In the genomic region with DNA sequence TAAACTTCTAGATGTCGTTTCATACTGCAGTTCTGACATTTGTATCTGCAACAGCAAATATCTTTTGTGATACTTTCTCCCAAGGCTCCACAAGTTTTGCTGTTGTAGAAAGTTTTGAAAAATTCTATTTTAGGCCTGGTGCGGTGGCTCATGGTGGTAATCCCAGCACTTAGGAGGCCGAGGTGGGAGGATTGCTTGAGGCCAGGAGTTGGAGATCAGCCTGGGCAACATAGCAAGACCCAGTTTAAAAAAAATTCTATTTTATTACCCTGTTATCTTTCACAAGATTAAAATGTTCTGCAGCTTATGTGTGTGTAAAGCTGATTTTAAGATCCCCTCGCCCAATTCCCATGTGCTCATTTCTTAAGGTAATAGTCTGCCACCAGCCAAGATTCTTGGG, we compare ENCODE assay signal across 12 cellular contexts. TPM values are rescaled to one million over a fixed set of nuclear protein-coding genes. Genes with fewer than 3 reads are reported as not detected.
A peak's percentile ranks its signal among the peaks of the same experiment; 100 is the strongest.
DNase-seq lines count a peak whose midpoint lies in the region; ATAC-seq and TF ChIP-seq lines count a peak whose summit lies in the region.
"Had no signal": no experiment of that assay in that cellular context is flagged by ENCODE, and none has a peak within 500 bp of the region (broad histone marks: within the 10 kb centered on the region; RNA-seq: fewer than 3 reads in every experiment).

No MANE protein-coding gene starts in this region.

- H3K4me3 Mint-ChIP-seq in activated T-cell treated with anti-CD3 and anti-CD28 coated beads, Interleukin-2, amount 50 U/mL, for 72 hours = peak overlapping the region in 1 of 2 donors; percentile 97
- H3K4me3 Mint-ChIP-seq in T-cell = peak overlapping the region in 2 of 3 donors; percentile 98 to 99
- peak overlapping the region; percentile 97 to 100 for H3K4me3 Mint-ChIP-seq in stimulated activated naive CD8-positive, alpha-beta T cell treated with anti-CD3 and anti-CD28 coated beads, Interleukin-15, amount 100 ng/mL, for 72 hours

- DNase-seq in activated T-cell treated with anti-CD3 and anti-CD28 coated beads, Interleukin-2, amount 50 U/mL, for 72 hours = no peak
- DNase-seq in activated T-cell treated with anti-CD3 and anti-CD28 coated beads, Interleukin-2, amount 50 U/mL, for 1 hour = no peak
- no peak for DNase-seq in T-cell
- no peak for DNase-seq in fibroblast of villous mesenchyme (ENCODE audit: low read depth)
- DNase-seq in stimulated activated naive CD8-positive, alpha-beta T cell treated with anti-CD3 and anti-CD28 coated beads, Interleukin-15, amount 100 ng/mL, for 72 hours = no peak
- no peak for DNase-seq in COLO668 (lab: John Stamatoyannopoulos, UW; ENCODE audit: unreplicated experiment)
- no peak for DNase-seq in DMS53 (lab: John Stamatoyannopoulos, UW)
- DNase-seq: NCI-H446 treated with DMSO at 0.1 percent for 48 hours had no signal

- no peaks in the 10 kb centered on the region for H3K27me3 Mint-ChIP-seq in activated T-cell treated with anti-CD3 and anti-CD28 coated beads, Interleukin-2, amount 50 U/mL, for 72 hours (ENCODE audit: low read depth)
- no peaks in the 10 kb centered on the region for H3K27me3 Mint-ChIP-seq in T-cell
- H3K27me3 Mint-ChIP-seq in stimulated activated naive CD8-positive, alpha-beta T cell treated with anti-CD3 and anti-CD28 coated beads, Interleukin-15, amount 100 ng/mL, for 72 hours = no peaks in the 10 kb centered on the region

- H3K9me3 Mint-ChIP-seq in activated T-cell treated with anti-CD3 and anti-CD28 coated beads, Interleukin-2, amount 50 U/mL, for 72 hours = no peaks in the 10 kb centered on the region
- H3K9me3 Mint-ChIP-seq in T-cell = no peaks in the 10 kb centered on the region
- no peaks in the 10 kb centered on the region for H3K9me3 Mint-ChIP-seq in stimulated activated naive CD8-positive, alpha-beta T cell treated with anti-CD3 and anti-CD28 coated beads, Interleukin-15, amount 100 ng/mL, for 72 hours

- no peak for TF ChIP-seq CTCF in fibroblast of villous mesenchyme (IDR thresholded peaks at IDR 0.05; ENCODE audit: insufficient read depth, low read depth, low read length)

- CTCF ChIA-PET in T-cell (lab: Charles Lee) = no interaction called here

- H3K4me1 Mint-ChIP-seq in activated T-cell treated with anti-CD3 and anti-CD28 coated beads, Interleukin-2, amount 50 U/mL, for 72 hours (ENCODE audit: low read depth) = peaks cover 52% of the 10 kb centered on the region
- H3K4me1 Mint-ChIP-seq in T-cell = peaks cover 61 to 66% (median 62%) of the 10 kb centered on the region in 3 donors
- peaks cover 49% of the 10 kb centered on the region for H3K4me1 Mint-ChIP-seq in stimulated activated naive CD8-positive, alpha-beta T cell treated with anti-CD3 and anti-CD28 coated beads, Interleukin-15, amount 100 ng/mL, for 72 hours

- ATAC-seq in activated T-cell treated with anti-CD3 and anti-CD28 coated beads, Interleukin-2, amount 50 U/mL, for 72 hours (replicated peaks in 1 of 2) = no peak
- no peak for ATAC-seq in T-cell (replicated peaks in 1 of 4)
- no peak for ATAC-seq in stimulated activated naive CD8-positive, alpha-beta T cell treated with anti-CD3 and anti-CD28 coated beads, Interleukin-15, amount 100 ng/mL, for 72 hours
- no peak for ATAC-seq in GM21447 (IDR thresholded peaks at IDR 0.05; ENCODE audit: unreplicated experiment)
- ATAC-seq: gastroesophageal sphincter had no signal

- POLR2A ChIA-PET in T-cell (lab: Charles Lee) = interaction anchor here in 1 of 2 donors (0.8 kb wide), 1 partner anchor 29 kb away, joined by 4 read pairs; no protein-coding TSS in a partner anchor

- H3K27ac Mint-ChIP-seq in activated T-cell treated with anti-CD3 and anti-CD28 coated beads, Interleukin-2, amount 50 U/mL, for 72 hours = peak overlapping the region; percentile 98
- no peak overlapping the region for H3K27ac Mint-ChIP-seq in T-cell
- H3K27ac Mint-ChIP-seq in stimulated activated naive CD8-positive, alpha-beta T cell treated with anti-CD3 and anti-CD28 coated beads, Interleukin-15, amount 100 ng/mL, for 72 hours = peak overlapping the region; percentile 81 to 98

- peaks cover 9 to 33% of the 10 kb centered on the region in 2 donors for H3K36me3 Mint-ChIP-seq in activated T-cell treated with anti-CD3 and anti-CD28 coated beads, Interleukin-2, amount 50 U/mL, for 72 hours (ENCODE audit: insufficient read depth in 2 of 2)
- peaks cover 19% of the 10 kb centered on the region for H3K36me3 Mint-ChIP-seq in T-cell

- peak overlapping the region; percentile 93 for H3K4me3 ChIP-seq in fibroblast of villous mesenchyme (ENCODE audit: low read depth, low read length)

RNA-seq across cellular contexts. Expression of gene SND1, which starts 1.4 kb away (rescaled TPM):
- 100 to 1,000 TPM; 237 to 285 TPM for total RNA-seq in activated T-cell treated with anti-CD3 and anti-CD28 coated beads, Interleukin-2, amount 50 U/mL, for 72 hours
- total RNA-seq in T-cell = 100 to 1,000 TPM; 137 to 187 (median 154) TPM
- 205 and 241 TPM in 2 replicates for total RNA-seq in fibroblast of villous mesenchyme

RNA-seq across cellular contexts. Expression of gene PAX4, which starts 35.5 kb away (rescaled TPM):
- not detected for total RNA-seq in activated T-cell treated with anti-CD3 and anti-CD28 coated beads, Interleukin-2, amount 50 U/mL, for 72 hours
- total RNA-seq in T-cell (not detected), fibroblast of villous mesenchyme (not detected in 2 replicates)
- total RNA-seq: gastroesophageal sphincter, renal cortical epithelial cell, subcutaneous adipose tissue had no signal

RNA-seq across cellular contexts. Expression of gene FSCN3, which starts 59.9 kb away (rescaled TPM):
- total RNA-seq in activated T-cell treated with anti-CD3 and anti-CD28 coated beads, Interleukin-2, amount 50 U/mL, for 72 hours = 1 to 10 TPM; 2.7 to 3.2 TPM
- total RNA-seq in T-cell (1 to 10 TPM; 2.6 to 4.8 (median 3.9) TPM), fibroblast of villous mesenchyme (0.43 and 0.97 TPM in 2 replicates)

Comparison
In these comparisons a context has a peak if more than half of its experiments do, and no peak if none do; other contexts are left out.
1. H3K27ac Mint-ChIP-seq: peak in activated T-cell treated with anti-CD3 and anti-CD28 coated beads, Interleukin-2, amount 50 U/mL, for 72 hours (single experiment) and stimulated activated naive CD8-positive, alpha-beta T cell treated with anti-CD3 and anti-CD28 coated beads, Interleukin-15, amount 100 ng/mL, for 72 hours (2 of 2); none in T-cell (0 of 2).